8 cellular contexts compared by ENCODE assay signal in the genomic region with DNA sequence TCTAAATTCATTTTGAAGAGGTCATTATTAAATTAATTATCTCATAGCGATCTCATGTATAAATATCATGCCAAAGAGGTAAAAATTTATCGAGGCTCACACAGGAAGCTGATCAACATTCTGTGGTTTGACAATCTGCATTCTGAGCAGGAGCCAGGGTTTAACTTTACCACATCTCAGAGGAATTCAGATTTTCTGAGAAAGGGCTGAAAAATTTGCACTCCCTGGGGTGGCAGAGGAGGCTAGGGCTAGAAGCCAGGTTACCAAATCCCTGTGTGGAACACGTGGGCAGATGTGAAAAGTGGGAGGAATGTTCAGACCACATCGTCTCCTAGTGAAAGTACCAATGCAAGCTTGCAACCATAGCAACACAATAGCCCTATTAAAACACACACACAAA.
DNase-seq lines count a peak whose midpoint lies in the region; ATAC-seq, FAIRE-seq and TF ChIP-seq lines count a peak whose summit lies in the region.

No MANE protein-coding gene starts in this region.

- no peak overlapping the region for H3K4me2 ChIP-seq in Karpas-422 (ENCODE audit: low read depth, low read length, poor library complexity, severe bottlenecking)

- no peaks in the 10 kb centered on the region for H3K9me2 ChIP-seq in Karpas-422 (replicated peaks; ENCODE audit: insufficient read depth, low read length)

- CTCF ChIA-PET in GM10248 (lab: Yijun Ruan, JAX) = interaction anchor here (1.2 to 3.7 kb wide), 3 partner anchors 12 to 350 kb away, joined by 4 to 38 read pairs (median 4); no protein-coding TSS in a partner anchor

- no peak for TF ChIP-seq POLR2A in GM12892 (IDR thresholded peaks at IDR 0.05; ENCODE audit: low read depth, low read length)

- no peak overlapping the region for H2AFZ ChIP-seq in Karpas-422 (ENCODE audit: low read length)

- no peak overlapping the region for H3K9ac ChIP-seq in Karpas-422 (ENCODE audit: low read length)

- POLR2A ChIA-PET in GM10248 (lab: Yijun Ruan, JAX) = no interaction called here

- H4K20me1 ChIP-seq in Karpas-422 (ENCODE audit: insufficient read depth, low read depth, low read length) = no peaks in the 10 kb centered on the region

- H3K4me1 ChIP-seq in Karpas-422 (ENCODE audit: low read length) = no peaks in the 10 kb centered on the region

- TF ChIP-seq CTCF in fibroblast of pulmonary artery (IDR thresholded peaks at IDR 0.05; ENCODE audit: low read length, missing control alignments) (no peak), GM10248 (IDR thresholded peaks at IDR 0.05; ENCODE audit: control extremely low read depth, extremely low read depth, low read depth, missing control alignments) (no peak)

- no peaks in the 10 kb centered on the region for H3K36me3 ChIP-seq in Karpas-422 (ENCODE audit: insufficient read depth, low read length)

- FAIRE-seq in GM12892 (lab: Jason Lieb, UNC) = peak; percentile 70

- no peaks in the 10 kb centered on the region for H3K9me3 ChIP-seq in Karpas-422 (ENCODE audit: low read length)

- no peaks in the 10 kb centered on the region for H3K79me2 ChIP-seq in Karpas-422 (ENCODE audit: low read length)

- no peak overlapping the region for H3K27ac ChIP-seq in Karpas-422 (ENCODE audit: low read length)

- no peaks in the 10 kb centered on the region; the same call in 1 of the 2 replicates for H3K27me3 ChIP-seq in Karpas-422 (ENCODE audit: low read length)

- no peak overlapping the region for H3K4me3 ChIP-seq in fibroblast of pulmonary artery (replicated peaks; ENCODE audit: low read depth, low read length)
- no peak overlapping the region for H3K4me3 ChIP-seq in Karpas-422 (ENCODE audit: low read length)

- ATAC-seq in GM21390 (IDR thresholded peaks at IDR 0.05; ENCODE audit: unreplicated experiment) = no peak
- ATAC-seq in GM21515 (IDR thresholded peaks at IDR 0.05; ENCODE audit: unreplicated experiment) = no peak

- no peak for DNase-seq in GM12892 (ENCODE audit: insufficient read length)
- peak; percentile 43 to 65 for DNase-seq in activated CD4-positive, alpha-beta T cell treated with anti-CD3 and anti-CD28 coated beads, Interleukin-2, amount 50 U/mL, for 48 hours
- peak; percentile 99 for DNase-seq in fibroblast of pulmonary artery (ENCODE audit: low read depth)
- peak; percentile 14 for DNase-seq in stimulated activated CD4-positive, alpha-beta T cell treated with anti-CD3 and anti-CD28 coated beads, Interleukin-2, amount 100 ng/mL, for 4 hours (ENCODE audit: low read depth)
- DNase-seq in GM10248 (ENCODE audit: extremely low spot score) = no peak
- no peak for DNase-seq in Karpas-422

Comparison
In these comparisons a context has a peak if more than half of its experiments do, and no peak if none do; other contexts are left out.
1. DNase-seq: peak in activated CD4-positive, alpha-beta T cell treated with anti-CD3 and anti-CD28 coated beads, Interleukin-2, amount 50 U/mL, for 48 hours (2 of 2), fibroblast of pulmonary artery (single experiment) and stimulated activated CD4-positive, alpha-beta T cell treated with anti-CD3 and anti-CD28 coated beads, Interleukin-2, amount 100 ng/mL, for 4 hours (single experiment); none in GM12892 (single experiment), GM10248 (single experiment) and Karpas-422 (single experiment).